Comparison of ENCODE assay signal across 1 cellular context in the genomic region with DNA sequence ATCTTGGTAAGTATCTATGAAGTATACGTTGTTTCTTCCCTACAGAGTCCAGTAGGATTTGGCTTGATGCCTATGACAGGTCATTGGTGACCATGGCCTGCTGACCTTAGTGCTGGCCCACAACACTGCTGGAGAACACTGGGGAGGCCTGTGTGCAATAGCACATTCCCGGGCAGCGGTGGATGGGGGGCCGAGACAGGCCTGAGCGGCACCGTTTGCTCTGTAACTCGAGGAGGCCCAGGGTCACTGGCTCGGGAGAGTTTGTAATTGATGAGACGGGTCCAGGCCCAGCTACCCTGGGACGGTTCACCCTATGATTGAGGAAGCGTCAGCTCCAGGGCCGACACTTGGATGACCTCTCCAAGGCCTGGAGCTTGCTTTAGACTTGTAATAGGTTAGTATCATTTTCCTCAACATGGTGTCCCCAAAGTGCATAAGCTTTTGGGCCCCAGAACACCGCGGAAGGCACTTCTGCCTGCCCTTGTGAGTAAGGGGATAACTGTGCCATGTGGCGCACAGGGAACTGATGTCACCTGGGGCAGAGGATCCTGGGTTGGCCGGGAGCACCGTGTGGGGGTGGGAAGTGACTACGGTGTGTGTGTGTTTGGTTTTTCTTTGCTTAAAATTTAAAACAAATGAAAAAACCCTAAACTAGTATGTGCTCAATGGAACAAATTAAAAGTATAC.
TF ChIP-seq lines count a peak whose summit lies in the region.

No MANE protein-coding gene starts in this region.

TF ChIP-seq in HepG2, 621 proteins besides CTCF, POLR2A, EP300 and RAD21 (continued from another document and continues in another):
- TF ChIP-seq SOX6 (IDR thresholded peaks at IDR 0.05) = no peak
- peak; percentile 89 for TF ChIP-seq SOX6 (CRISPR knock-in tag; IDR thresholded peaks at IDR 0.05)
- TF ChIP-seq, protein P1, sequence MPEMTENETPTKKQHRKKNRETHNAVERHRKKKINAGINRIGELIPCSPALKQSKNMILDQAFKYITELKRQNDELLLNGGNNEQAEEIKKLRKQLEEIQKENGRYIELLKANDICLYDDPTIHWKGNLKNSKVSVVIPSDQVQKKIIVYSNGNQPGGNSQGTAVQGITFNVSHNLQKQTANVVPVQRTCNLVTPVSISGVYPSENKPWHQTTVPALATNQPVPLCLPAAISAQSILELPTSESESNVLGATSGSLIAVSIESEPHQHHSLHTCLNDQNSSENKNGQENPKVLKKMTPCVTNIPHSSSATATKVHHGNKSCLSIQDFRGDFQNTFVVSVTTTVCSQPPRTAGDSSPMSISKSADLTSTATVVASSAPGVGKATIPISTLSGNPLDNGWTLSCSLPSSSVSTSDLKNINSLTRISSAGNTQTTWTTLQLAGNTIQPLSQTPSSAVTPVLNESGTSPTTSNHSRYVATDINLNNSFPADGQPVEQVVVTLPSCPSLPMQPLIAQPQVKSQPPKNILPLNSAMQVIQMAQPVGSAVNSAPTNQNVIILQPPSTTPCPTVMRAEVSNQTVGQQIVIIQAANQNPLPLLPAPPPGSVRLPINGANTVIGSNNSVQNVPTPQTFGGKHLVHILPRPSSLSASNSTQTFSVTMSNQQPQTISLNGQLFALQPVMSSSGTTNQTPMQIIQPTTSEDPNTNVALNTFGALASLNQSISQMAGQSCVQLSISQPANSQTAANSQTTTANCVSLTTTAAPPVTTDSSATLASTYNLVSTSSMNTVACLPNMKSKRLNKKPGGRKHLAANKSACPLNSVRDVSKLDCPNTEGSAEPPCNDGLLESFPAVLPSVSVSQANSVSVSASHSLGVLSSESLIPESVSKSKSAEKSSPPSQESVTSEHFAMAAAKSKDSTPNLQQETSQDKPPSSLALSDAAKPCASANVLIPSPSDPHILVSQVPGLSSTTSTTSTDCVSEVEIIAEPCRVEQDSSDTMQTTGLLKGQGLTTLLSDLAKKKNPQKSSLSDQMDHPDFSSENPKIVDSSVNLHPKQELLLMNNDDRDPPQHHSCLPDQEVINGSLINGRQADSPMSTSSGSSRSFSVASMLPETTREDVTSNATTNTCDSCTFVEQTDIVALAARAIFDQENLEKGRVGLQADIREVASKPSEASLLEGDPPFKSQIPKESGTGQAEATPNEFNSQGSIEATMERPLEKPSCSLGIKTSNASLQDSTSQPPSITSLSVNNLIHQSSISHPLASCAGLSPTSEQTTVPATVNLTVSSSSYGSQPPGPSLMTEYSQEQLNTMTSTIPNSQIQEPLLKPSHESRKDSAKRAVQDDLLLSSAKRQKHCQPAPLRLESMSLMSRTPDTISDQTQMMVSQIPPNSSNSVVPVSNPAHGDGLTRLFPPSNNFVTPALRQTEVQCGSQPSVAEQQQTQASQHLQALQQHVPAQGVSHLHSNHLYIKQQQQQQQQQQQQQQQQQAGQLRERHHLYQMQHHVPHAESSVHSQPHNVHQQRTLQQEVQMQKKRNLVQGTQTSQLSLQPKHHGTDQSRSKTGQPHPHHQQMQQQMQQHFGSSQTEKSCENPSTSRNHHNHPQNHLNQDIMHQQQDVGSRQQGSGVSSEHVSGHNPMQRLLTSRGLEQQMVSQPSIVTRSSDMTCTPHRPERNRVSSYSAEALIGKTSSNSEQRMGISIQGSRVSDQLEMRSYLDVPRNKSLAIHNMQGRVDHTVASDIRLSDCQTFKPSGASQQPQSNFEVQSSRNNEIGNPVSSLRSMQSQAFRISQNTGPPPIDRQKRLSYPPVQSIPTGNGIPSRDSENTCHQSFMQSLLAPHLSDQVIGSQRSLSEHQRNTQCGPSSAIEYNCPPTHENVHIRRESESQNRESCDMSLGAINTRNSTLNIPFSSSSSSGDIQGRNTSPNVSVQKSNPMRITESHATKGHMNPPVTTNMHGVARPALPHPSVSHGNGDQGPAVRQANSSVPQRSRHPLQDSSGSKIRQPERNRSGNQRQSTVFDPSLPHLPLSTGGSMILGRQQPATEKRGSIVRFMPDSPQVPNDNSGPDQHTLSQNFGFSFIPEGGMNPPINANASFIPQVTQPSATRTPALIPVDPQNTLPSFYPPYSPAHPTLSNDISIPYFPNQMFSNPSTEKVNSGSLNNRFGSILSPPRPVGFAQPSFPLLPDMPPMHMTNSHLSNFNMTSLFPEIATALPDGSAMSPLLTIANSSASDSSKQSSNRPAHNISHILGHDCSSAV (CRISPR knock-in tag; IDR thresholded peaks at IDR 0.05; ENCODE audit: borderline replicate concordance) = no peak
- TF ChIP-seq, protein P2, sequence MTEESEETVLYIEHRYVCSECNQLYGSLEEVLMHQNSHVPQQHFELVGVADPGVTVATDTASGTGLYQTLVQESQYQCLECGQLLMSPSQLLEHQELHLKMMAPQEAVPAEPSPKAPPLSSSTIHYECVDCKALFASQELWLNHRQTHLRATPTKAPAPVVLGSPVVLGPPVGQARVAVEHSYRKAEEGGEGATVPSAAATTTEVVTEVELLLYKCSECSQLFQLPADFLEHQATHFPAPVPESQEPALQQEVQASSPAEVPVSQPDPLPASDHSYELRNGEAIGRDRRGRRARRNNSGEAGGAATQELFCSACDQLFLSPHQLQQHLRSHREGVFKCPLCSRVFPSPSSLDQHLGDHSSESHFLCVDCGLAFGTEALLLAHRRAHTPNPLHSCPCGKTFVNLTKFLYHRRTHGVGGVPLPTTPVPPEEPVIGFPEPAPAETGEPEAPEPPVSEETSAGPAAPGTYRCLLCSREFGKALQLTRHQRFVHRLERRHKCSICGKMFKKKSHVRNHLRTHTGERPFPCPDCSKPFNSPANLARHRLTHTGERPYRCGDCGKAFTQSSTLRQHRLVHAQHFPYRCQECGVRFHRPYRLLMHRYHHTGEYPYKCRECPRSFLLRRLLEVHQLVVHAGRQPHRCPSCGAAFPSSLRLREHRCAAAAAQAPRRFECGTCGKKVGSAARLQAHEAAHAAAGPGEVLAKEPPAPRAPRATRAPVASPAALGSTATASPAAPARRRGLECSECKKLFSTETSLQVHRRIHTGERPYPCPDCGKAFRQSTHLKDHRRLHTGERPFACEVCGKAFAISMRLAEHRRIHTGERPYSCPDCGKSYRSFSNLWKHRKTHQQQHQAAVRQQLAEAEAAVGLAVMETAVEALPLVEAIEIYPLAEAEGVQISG (CRISPR knock-in tag; IDR thresholded peaks at IDR 0.05) = peak; percentile 63
- peak; percentile 64; the same call in 1 of the 2 replicates for TF ChIP-seq FOXJ3 (CRISPR knock-in tag; IDR thresholded peaks at IDR 0.05; ENCODE audit: borderline replicate concordance)
- TF ChIP-seq ZNF33B (CRISPR knock-in tag; IDR thresholded peaks at IDR 0.05) = no peak
- peak; percentile 79; the same call in 1 of the 2 replicates for TF ChIP-seq MTA1 (CRISPR knock-in tag; IDR thresholded peaks at IDR 0.05; ENCODE audit: borderline replicate concordance)
- TF ChIP-seq ZNF12 (CRISPR knock-in tag; IDR thresholded peaks at IDR 0.05) = no peak; the same call in 1 of the 2 replicates
- TF ChIP-seq NCOA2 (CRISPR knock-in tag; IDR thresholded peaks at IDR 0.05) = peak; percentile 84
- TF ChIP-seq ERF (CRISPR knock-in tag; IDR thresholded peaks at IDR 0.05) = 0 out of 2 replicates have a peak, but pooled peaks have one; percentile 30
- TF ChIP-seq YEATS2 (CRISPR knock-in tag; IDR thresholded peaks at IDR 0.05; ENCODE audit: borderline replicate concordance) = peak; percentile 48; the same call in 1 of the 2 replicates
- TF ChIP-seq FOXA1 (IDR thresholded peaks at IDR 0.05) = no peak
- peak; percentile 73 for TF ChIP-seq FOXA1 (CRISPR knock-in tag; IDR thresholded peaks at IDR 0.05)
- peak; percentile 67; the same call in 1 of the 2 replicates for TF ChIP-seq MEIS1 (CRISPR knock-in tag; IDR thresholded peaks at IDR 0.05; ENCODE audit: borderline replicate concordance)
- TF ChIP-seq HOXA5 (CRISPR knock-in tag; IDR thresholded peaks at IDR 0.05) = no peak
- TF ChIP-seq RARA (CRISPR knock-in tag; IDR thresholded peaks at IDR 0.05) = peak; percentile 90
- peak; percentile 23; the same call in 1 of the 2 replicates for TF ChIP-seq GABPB1 (CRISPR knock-in tag; IDR thresholded peaks at IDR 0.05)
- TF ChIP-seq ZFP36L1 (CRISPR knock-in tag; IDR thresholded peaks at IDR 0.05) = 0 out of 2 replicates have a peak, but pooled peaks have one; percentile 38
- TF ChIP-seq ETV5 (CRISPR knock-in tag; IDR thresholded peaks at IDR 0.05; ENCODE audit: borderline replicate concordance) = peak; percentile 19; the same call in 1 of the 2 replicates
- TF ChIP-seq, protein P3, sequence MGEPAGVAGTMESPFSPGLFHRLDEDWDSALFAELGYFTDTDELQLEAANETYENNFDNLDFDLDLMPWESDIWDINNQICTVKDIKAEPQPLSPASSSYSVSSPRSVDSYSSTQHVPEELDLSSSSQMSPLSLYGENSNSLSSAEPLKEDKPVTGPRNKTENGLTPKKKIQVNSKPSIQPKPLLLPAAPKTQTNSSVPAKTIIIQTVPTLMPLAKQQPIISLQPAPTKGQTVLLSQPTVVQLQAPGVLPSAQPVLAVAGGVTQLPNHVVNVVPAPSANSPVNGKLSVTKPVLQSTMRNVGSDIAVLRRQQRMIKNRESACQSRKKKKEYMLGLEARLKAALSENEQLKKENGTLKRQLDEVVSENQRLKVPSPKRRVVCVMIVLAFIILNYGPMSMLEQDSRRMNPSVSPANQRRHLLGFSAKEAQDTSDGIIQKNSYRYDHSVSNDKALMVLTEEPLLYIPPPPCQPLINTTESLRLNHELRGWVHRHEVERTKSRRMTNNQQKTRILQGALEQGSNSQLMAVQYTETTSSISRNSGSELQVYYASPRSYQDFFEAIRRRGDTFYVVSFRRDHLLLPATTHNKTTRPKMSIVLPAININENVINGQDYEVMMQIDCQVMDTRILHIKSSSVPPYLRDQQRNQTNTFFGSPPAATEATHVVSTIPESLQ (CRISPR knock-in tag; conservative IDR thresholded peaks at IDR 0.05) = no peak
- TF ChIP-seq, protein P4, sequence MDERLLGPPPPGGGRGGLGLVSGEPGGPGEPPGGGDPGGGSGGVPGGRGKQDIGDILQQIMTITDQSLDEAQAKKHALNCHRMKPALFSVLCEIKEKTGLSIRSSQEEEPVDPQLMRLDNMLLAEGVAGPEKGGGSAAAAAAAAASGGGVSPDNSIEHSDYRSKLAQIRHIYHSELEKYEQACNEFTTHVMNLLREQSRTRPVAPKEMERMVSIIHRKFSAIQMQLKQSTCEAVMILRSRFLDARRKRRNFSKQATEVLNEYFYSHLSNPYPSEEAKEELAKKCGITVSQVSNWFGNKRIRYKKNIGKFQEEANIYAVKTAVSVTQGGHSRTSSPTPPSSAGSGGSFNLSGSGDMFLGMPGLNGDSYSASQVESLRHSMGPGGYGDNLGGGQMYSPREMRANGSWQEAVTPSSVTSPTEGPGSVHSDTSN (CRISPR knock-in tag; IDR thresholded peaks at IDR 0.05) = no peak
- no peak for TF ChIP-seq ZNF326 (CRISPR knock-in tag; IDR thresholded peaks at IDR 0.05; ENCODE audit: borderline replicate concordance)
- TF ChIP-seq SALL1 (CRISPR knock-in tag; IDR thresholded peaks at IDR 0.05) = peak; percentile 89
- TF ChIP-seq, protein P5, sequence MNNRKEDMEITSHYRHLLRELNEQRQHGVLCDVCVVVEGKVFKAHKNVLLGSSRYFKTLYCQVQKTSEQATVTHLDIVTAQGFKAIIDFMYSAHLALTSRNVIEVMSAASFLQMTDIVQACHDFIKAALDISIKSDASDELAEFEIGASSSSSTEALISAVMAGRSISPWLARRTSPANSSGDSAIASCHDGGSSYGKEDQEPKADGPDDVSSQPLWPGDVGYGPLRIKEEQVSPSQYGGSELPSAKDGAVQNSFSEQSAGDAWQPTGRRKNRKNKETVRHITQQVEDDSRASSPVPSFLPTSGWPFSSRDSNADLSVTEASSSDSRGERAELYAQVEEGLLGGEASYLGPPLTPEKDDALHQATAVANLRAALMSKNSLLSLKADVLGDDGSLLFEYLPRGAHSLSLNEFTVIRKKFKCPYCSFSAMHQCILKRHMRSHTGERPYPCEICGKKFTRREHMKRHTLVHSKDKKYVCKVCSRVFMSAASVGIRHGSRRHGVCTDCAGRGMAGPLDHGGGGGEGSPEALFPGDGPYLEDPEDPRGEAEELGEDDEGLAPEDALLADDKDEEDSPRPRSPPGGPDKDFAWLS (CRISPR knock-in tag; IDR thresholded peaks at IDR 0.05; ENCODE audit: borderline replicate concordance) = no peak
- peak; percentile 70 for TF ChIP-seq CEBPB (IDR thresholded peaks at IDR 0.05; ENCODE audit: borderline replicate concordance, low read depth, low read length)
- TF ChIP-seq, protein P6, sequence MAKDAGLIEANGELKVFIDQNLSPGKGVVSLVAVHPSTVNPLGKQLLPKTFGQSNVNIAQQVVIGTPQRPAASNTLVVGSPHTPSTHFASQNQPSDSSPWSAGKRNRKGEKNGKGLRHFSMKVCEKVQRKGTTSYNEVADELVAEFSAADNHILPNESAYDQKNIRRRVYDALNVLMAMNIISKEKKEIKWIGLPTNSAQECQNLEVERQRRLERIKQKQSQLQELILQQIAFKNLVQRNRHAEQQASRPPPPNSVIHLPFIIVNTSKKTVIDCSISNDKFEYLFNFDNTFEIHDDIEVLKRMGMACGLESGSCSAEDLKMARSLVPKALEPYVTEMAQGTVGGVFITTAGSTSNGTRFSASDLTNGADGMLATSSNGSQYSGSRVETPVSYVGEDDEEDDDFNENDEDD (CRISPR knock-in tag; IDR thresholded peaks at IDR 0.05; ENCODE audit: borderline replicate concordance) = peak; percentile 28; the same call in 1 of the 2 replicates
- TF ChIP-seq, protein P7, sequence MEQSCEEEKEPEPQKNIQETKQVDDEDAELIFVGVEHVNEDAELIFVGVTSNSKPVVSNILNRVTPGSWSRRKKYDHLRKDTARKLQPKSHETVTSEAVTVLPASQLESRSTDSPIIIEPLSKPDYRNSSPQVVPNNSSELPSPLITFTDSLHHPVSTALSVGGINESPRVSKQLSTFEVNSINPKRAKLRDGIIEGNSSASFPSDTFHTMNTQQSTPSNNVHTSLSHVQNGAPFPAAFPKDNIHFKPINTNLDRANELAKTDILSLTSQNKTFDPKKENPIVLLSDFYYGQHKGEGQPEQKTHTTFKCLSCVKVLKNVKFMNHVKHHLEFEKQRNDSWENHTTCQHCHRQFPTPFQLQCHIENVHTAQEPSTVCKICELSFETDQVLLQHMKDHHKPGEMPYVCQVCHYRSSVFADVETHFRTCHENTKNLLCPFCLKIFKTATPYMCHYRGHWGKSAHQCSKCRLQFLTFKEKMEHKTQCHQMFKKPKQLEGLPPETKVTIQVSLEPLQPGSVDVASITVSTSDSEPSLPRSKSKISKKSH (CRISPR knock-in tag; IDR thresholded peaks at IDR 0.05; ENCODE audit: borderline replicate concordance) = peak; percentile 63; the same call in 1 of the 2 replicates
- TF ChIP-seq, protein P8, sequence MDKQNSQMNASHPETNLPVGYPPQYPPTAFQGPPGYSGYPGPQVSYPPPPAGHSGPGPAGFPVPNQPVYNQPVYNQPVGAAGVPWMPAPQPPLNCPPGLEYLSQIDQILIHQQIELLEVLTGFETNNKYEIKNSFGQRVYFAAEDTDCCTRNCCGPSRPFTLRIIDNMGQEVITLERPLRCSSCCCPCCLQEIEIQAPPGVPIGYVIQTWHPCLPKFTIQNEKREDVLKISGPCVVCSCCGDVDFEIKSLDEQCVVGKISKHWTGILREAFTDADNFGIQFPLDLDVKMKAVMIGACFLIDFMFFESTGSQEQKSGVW (CRISPR knock-in tag; IDR thresholded peaks at IDR 0.05; ENCODE audit: borderline replicate concordance) = no peak
- 0 out of 2 replicates have a peak, but pooled peaks have one; percentile 27 for TF ChIP-seq ZNF317 (CRISPR knock-in tag; IDR thresholded peaks at IDR 0.05)
- TF ChIP-seq ZNF468 (CRISPR knock-in tag; IDR thresholded peaks at IDR 0.05) = 0 out of 2 replicates have a peak, but pooled peaks have one; percentile 44
- TF ChIP-seq REPIN1 (CRISPR knock-in tag; IDR thresholded peaks at IDR 0.05; ENCODE audit: borderline replicate concordance, low read depth) = 0 out of 2 replicates have a peak, but pooled peaks have one; percentile 44
- TF ChIP-seq LCORL (IDR thresholded peaks at IDR 0.05) = no peak
- TF ChIP-seq LCORL (CRISPR knock-in tag; IDR thresholded peaks at IDR 0.05) = peak; percentile 74; the same call in 1 of the 2 replicates
- TF ChIP-seq DPF2 (CRISPR knock-in tag; IDR thresholded peaks at IDR 0.05; ENCODE audit: borderline replicate concordance, low read depth) = peak; percentile 70
